ENCODE assay signal across 8 cellular contexts in the genomic region with DNA sequence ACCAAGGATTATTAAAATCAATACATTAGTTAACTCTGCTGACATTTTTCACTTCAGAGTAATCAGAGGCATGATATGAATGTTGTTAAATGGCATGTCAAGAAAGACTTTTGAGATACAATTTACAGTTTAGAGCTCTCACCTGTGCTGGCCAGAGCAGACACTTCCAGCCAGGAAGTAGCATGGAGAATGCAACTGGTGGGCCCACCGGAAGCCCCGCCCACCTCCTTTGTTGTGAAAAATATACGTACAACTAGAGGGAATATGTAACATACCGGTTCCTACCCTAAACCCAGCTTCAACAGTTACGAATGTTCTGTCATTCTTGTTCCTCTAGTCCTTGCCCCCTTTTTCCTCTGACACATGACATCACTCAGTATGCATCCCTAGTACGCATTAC.
DNase-seq lines count a peak whose midpoint lies in the region; ATAC-seq lines count a peak whose summit lies in the region.

No MANE protein-coding gene starts in this region.

- H2AK5ac ChIP-seq in mesenchymal stem cell (ENCODE audit: low read length, severe bottlenecking), result peak overlapping the region; percentile 84

- H2BK15ac ChIP-seq in mesenchymal stem cell (ENCODE audit: low read depth, poor library complexity, severe bottlenecking), result peak overlapping the region; percentile 16

- H3K9ac ChIP-seq in adipocyte (ENCODE audit: low read length), result peak overlapping the region; percentile 9
- H3K9ac ChIP-seq in mesenchymal stem cell (ENCODE audit: low read length), result peak overlapping the region; percentile 84

- H3K9me3 ChIP-seq in adipocyte (ENCODE audit: control insufficient read depth, low read length) (peaks cover 8% of the 10 kb centered on the region), mesenchymal stem cell (ENCODE audit: control insufficient read depth, low read length) (peaks cover 37% of the 10 kb centered on the region)

- H3K27me3 ChIP-seq in adipocyte (replicated peaks; ENCODE audit: control insufficient read depth, insufficient read depth, low read length), result no peaks in the 10 kb centered on the region
- H3K27me3 ChIP-seq in mesenchymal stem cell (ENCODE audit: control insufficient read depth in 1 of 2, insufficient read depth in 1 of 2, low read length in 2 of 2), result no peaks in the 10 kb centered on the region

- peaks cover 23% of the 10 kb centered on the region for H3K79me1 ChIP-seq in mesenchymal stem cell (replicated peaks; ENCODE audit: low read length, poor library complexity, severe bottlenecking)

- H2AFZ ChIP-seq in mesenchymal stem cell (ENCODE audit: low read depth, low read length), result no peak overlapping the region

- WGBS in mesenchymal stem cell, result 18% methylated on average over 6 of the region's 6 CpGs
- WGBS in urinary bladder, result 72% methylated on average over 6 of the region's 6 CpGs

- DNase-seq in Right ventricle myocardium inferior (ENCODE audit: missing footprints) (peak; percentile 60), left ventricle myocardium superior (no peak), adipocyte (ENCODE audit: low read depth) (no peak), mesenchymal stem cell (peak; percentile 84), GM03348 (ENCODE audit: low spot score) (no peak)

- H2BK5ac ChIP-seq in mesenchymal stem cell (ENCODE audit: low read depth, low read length, poor library complexity, severe bottlenecking), result peak overlapping the region; percentile 58

- peak overlapping the region; percentile 40 for H3K4me2 ChIP-seq in mesenchymal stem cell (ENCODE audit: low read length, poor library complexity, severe bottlenecking)

- H3K4me1 ChIP-seq in adipocyte (ENCODE audit: control insufficient read depth, insufficient read depth, low read length) (peaks cover 70% of the 10 kb centered on the region), mesenchymal stem cell (ENCODE audit: control insufficient read depth, insufficient read depth, low read depth, low read length) (peaks cover 3% of the 10 kb centered on the region), urinary bladder (ENCODE audit: insufficient read depth) (peaks cover 2% of the 10 kb centered on the region)

- peak overlapping the region; percentile 46 for H2BK120ac ChIP-seq in mesenchymal stem cell (ENCODE audit: low read depth, low read length)

- H3K36me3 ChIP-seq in adipocyte (ENCODE audit: control insufficient read depth, insufficient read depth, low read length, severe bottlenecking), result peaks cover 44% of the 10 kb centered on the region
- peaks cover 18 to 55% of the 10 kb centered on the region in 2 experiments for H3K36me3 ChIP-seq in mesenchymal stem cell (ENCODE audit: control insufficient read depth in 1 of 2, insufficient read depth in 2 of 2, low read depth in 1 of 2, low read length in 2 of 2)
- no peaks in the 10 kb centered on the region for H3K36me3 ChIP-seq in urinary bladder (ENCODE audit: insufficient read depth)

- H3K27ac ChIP-seq in mesenchymal stem cell (ENCODE audit: low read length, poor library complexity, severe bottlenecking), result peak overlapping the region; percentile 92
- H3K27ac ChIP-seq in urinary bladder (ENCODE audit: low read depth), result peak overlapping the region; percentile 83

- peak overlapping the region; percentile 91 to 92 for H2BK12ac ChIP-seq in mesenchymal stem cell (ENCODE audit: low read length in 2 of 2)

- ATAC-seq in Right ventricle myocardium inferior, result no peak
- no peak for ATAC-seq in left ventricle myocardium superior
- ATAC-seq in HG03460 (IDR thresholded peaks at IDR 0.05; ENCODE audit: unreplicated experiment), result no peak
- ATAC-seq in GM18517 (IDR thresholded peaks at IDR 0.05; ENCODE audit: unreplicated experiment), result no peak

- H3K18ac ChIP-seq in mesenchymal stem cell (ENCODE audit: low read depth in 1 of 2, low read length in 2 of 2), result peak overlapping the region; percentile 84 to 95

- peak overlapping the region; percentile 54 for H4K91ac ChIP-seq in mesenchymal stem cell (ENCODE audit: low read length)

- peak overlapping the region; percentile 73 for H4K8ac ChIP-seq in mesenchymal stem cell (ENCODE audit: low read length)

- no peak overlapping the region for H3K23ac ChIP-seq in mesenchymal stem cell (ENCODE audit: low read length in 2 of 2)

- H3K14ac ChIP-seq in mesenchymal stem cell (ENCODE audit: low read length in 2 of 2), result no peak overlapping the region

- intact Hi-C loops in Right ventricle myocardium inferior (cut with DNase I) (loop anchor here (5.0 kb wide), 1 partner anchor 127 kb away; no protein-coding TSS in a partner anchor), left ventricle myocardium superior (cut with micrococcal nuclease) (loop anchor here (10.0 kb wide), 1 partner anchor 80 kb away; the partner anchor contains the start of gene CAB39)

- H3K4me3 ChIP-seq in adipocyte (ENCODE audit: low read length) (peak overlapping the region; percentile 41), mesenchymal stem cell (ENCODE audit: insufficient read depth in 1 of 2, low read depth in 1 of 2, low read length in 2 of 2) (peak overlapping the region in 1 of 2 experiments; percentile 31), urinary bladder (ENCODE audit: low read depth, low read length) (no peak overlapping the region)

- peak overlapping the region; percentile 65 to 77 for H3K4ac ChIP-seq in mesenchymal stem cell (ENCODE audit: low read depth in 1 of 2, low read length in 2 of 2)

Comparison
In these comparisons a context has a peak if more than half of its experiments do, and no peak if none do; other contexts are left out.
1. DNase-seq: peak in Right ventricle myocardium inferior (single experiment) and mesenchymal stem cell (single experiment); none in left ventricle myocardium superior (single experiment), adipocyte (single experiment) and GM03348 (single experiment).